In the genomic region with DNA sequence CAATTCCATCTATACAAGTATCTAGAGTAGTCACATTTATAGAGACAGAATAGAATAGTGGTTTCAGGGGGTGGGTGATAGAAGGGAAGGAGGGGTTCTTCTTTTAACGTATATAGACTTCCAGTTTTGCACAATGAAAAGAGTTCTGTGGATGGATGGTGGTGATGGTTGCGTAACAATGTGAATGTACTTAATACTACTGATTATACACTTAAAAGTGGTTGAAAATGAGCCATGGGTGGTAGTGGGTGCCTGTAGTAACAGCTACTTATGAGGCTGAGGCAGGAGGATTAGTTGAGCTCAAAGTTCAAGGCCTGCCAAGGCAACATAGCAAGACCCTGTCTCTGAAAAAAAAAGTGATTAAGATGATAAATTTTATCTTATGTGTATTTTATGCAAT, we compare ENCODE assay signal across 18 cellular contexts.
"Had no signal": no experiment of that assay in that cellular context is flagged by ENCODE, and none has a peak within 500 bp of the region (broad histone marks: within the 10 kb centered on the region; RNA-seq: fewer than 3 reads in every experiment).

No MANE protein-coding gene starts in this region.

- H3K36me3 ChIP-seq: adrenal gland, right atrium auricular region, upper lobe of right lung, WERI-Rb-1 had no signal

- H3K4me3 ChIP-seq: adrenal gland, hepatocyte, right atrium auricular region, smooth muscle cell, testis, upper lobe of right lung had no signal

- DNase-seq: activated CD4-positive, alpha-beta memory T cell treated with anti-CD3 and anti-CD28 coated beads, Interleukin-2, amount 10 ng/mL, durations not matched to agents 7 days and 5 days; activated CD4-positive, alpha-beta T cell treated with anti-CD3 and anti-CD28 coated beads for 36 hours; activated effector memory CD4-positive, alpha-beta T cell treated with Interleukin-2 at 50 U/mL for 16 hours; activated T-cell treated with anti-CD3 and anti-CD28 coated beads, Interleukin-2, amount 50 U/mL, for 4 hours; adrenal gland; endodermal cell; erythroblast; mammary epithelial cell; naive thymus-derived CD8-positive, alpha-beta T cell; posterior cingulate gyrus; stimulated activated naive CD8-positive, alpha-beta T cell treated with anti-CD3 and anti-CD28 coated beads, Interleukin-15, amount 100 ng/mL, for 72 hours; testis; upper lobe of right lung; WERI-Rb-1 had no signal

- H3K9me3 ChIP-seq: adrenal gland, right atrium auricular region, testis, upper lobe of right lung had no signal

- ATAC-seq: activated CD4-positive, alpha-beta T cell treated with anti-CD3 and anti-CD28 coated beads for 36 hours; activated T-cell treated with anti-CD3 and anti-CD28 coated beads, Interleukin-2, amount 50 U/mL, for 4 hours; left lobe of liver; naive thymus-derived CD8-positive, alpha-beta T cell; stimulated activated naive CD8-positive, alpha-beta T cell treated with anti-CD3 and anti-CD28 coated beads, Interleukin-15, amount 100 ng/mL, for 72 hours; upper lobe of right lung had no signal

- H3K27ac ChIP-seq: adrenal gland, hepatocyte, right atrium auricular region, testis, upper lobe of right lung, WERI-Rb-1 had no signal

- H3K27me3 ChIP-seq: adrenal gland, hepatocyte, right atrium auricular region, testis, upper lobe of right lung had no signal
